ENCODE assay signal across 11 cellular contexts in genomic region chr22:17483670-17484372, GRCh38.
DNase-seq lines count a peak whose midpoint lies in the region; ATAC-seq and TF ChIP-seq lines count a peak whose summit lies in the region.
"Had no signal": no experiment of that assay in that cellular context is flagged by ENCODE, and none has a peak within 500 bp of the region (broad histone marks: within the 10 kb centered on the region; RNA-seq: fewer than 3 reads in every experiment).

No MANE protein-coding gene starts in this region.

- H3K9ac ChIP-seq in BLaER1, result no peak overlapping the region

- H3K4me1 Mint-ChIP-seq in memory B cell, result peaks cover 7% of the 10 kb centered on the region

- peak; percentile 79 for ATAC-seq in memory B cell (ENCODE audit: low read depth)

- no peaks in the 10 kb centered on the region for H3K27me3 ChIP-seq in BLaER1
- no peaks in the 10 kb centered on the region for H3K27me3 ChIP-seq in HL-60 (ENCODE audit: insufficient read depth, poor library complexity, severe bottlenecking)
- H3K27me3 ChIP-seq: adrenal gland had no signal

- no peaks in the 10 kb centered on the region for H3K36me3 Mint-ChIP-seq in memory B cell

- DNase-seq in HL-60 (ENCODE audit: low read depth in 1 of 2, low spot score in 1 of 2) (peak; percentile 35 to 49), SKM-1 treated with dmso at 0.1 percent for 144 hours (lab: John Stamatoyannopoulos, UW; ENCODE audit: unreplicated experiment) (peak; percentile 94), memory B cell (ENCODE audit: low spot score in 2 of 2) (no peak), RKO (ENCODE audit: low spot score) (no peak), coronary artery (ENCODE audit: low spot score) (no peak), NCI-H2107 (lab: John Stamatoyannopoulos, UW) (no peak), NCI-H1417 treated with DMSO at 0.1 percent for 48 hours (lab: John Stamatoyannopoulos, UW) (no peak)
- DNase-seq: activated CD4-positive, alpha-beta T cell treated with anti-CD3 and anti-CD28 coated beads, Interleukin-2, amount 50 U/mL, for 48 hours; adrenal gland; cerebellar nuclear complex had no signal

- H3K27ac ChIP-seq in BLaER1 (no peak overlapping the region), HL-60 (replicated peaks) (peak overlapping the region; percentile 47), coronary artery (no peak overlapping the region)
- H3K27ac ChIP-seq: adrenal gland had no signal

- H3K36me3 ChIP-seq in BLaER1, result no peaks in the 10 kb centered on the region
- H3K36me3 ChIP-seq: adrenal gland had no signal

- H3K27me3 Mint-ChIP-seq in memory B cell, result peaks cover under 1% of the 10 kb centered on the region

- no peak overlapping the region for H3K4me3 Mint-ChIP-seq in memory B cell

- no peaks in the 10 kb centered on the region for H3K9me3 ChIP-seq in BLaER1
- H3K9me3 ChIP-seq: adrenal gland had no signal

- no peaks in the 10 kb centered on the region for H3K9me3 Mint-ChIP-seq in memory B cell

- TF ChIP-seq CTCF in HL-60 (IDR thresholded peaks at IDR 0.05; ENCODE audit: insufficient read depth, low read length) (no peak), coronary artery (IDR thresholded peaks at IDR 0.05) (no peak)

- H3K27ac Mint-ChIP-seq in memory B cell, result no peak overlapping the region

- peak overlapping the region; percentile 31; the same call in 1 of the 2 replicates for H3K4me2 ChIP-seq in BLaER1

- H3K4me3 ChIP-seq in BLaER1 (no peak overlapping the region), HL-60 (replicated peaks; ENCODE audit: insufficient read depth, low read length) (no peak overlapping the region), coronary artery (no peak overlapping the region)
- H3K4me3 ChIP-seq: adrenal gland had no signal

- H4K20me1 ChIP-seq in BLaER1, result no peaks in the 10 kb centered on the region

- H3K4me1 ChIP-seq in BLaER1, result peaks cover 14% of the 10 kb centered on the region
- H3K4me1 ChIP-seq: adrenal gland had no signal

Comparison
In these comparisons a context has a peak if more than half of its experiments do, and no peak if none do; other contexts are left out.
1. DNase-seq: peak in HL-60 (2 of 2) and SKM-1 treated with dmso at 0.1 percent for 144 hours (single experiment); none in memory B cell (0 of 2), RKO (single experiment), coronary artery (single experiment), NCI-H2107 (single experiment) and NCI-H1417 treated with DMSO at 0.1 percent for 48 hours (single experiment).